ENCODE assay signal across 8 cellular contexts in genomic region chr1:184387871-184388670, GRCh38. TPM values are rescaled to one million over a fixed set of nuclear protein-coding genes. Genes with fewer than 3 reads are reported as not detected.
DNase-seq lines count a peak whose midpoint lies in the region; ATAC-seq and TF ChIP-seq lines count a peak whose summit lies in the region.

No MANE protein-coding gene starts in this region.

- ATAC-seq in GM18511 (IDR thresholded peaks at IDR 0.05; ENCODE audit: unreplicated experiment) (peak; percentile 16), GM21360 (IDR thresholded peaks at IDR 0.05; ENCODE audit: unreplicated experiment) (no peak)

- H3K4me3 ChIP-seq in AG04450 (ENCODE audit: low read depth, low read length) (peak overlapping the region; percentile 75), kidney epithelial cell (ENCODE audit: low read depth, low read length) (peak overlapping the region; percentile 75), spleen (peak overlapping the region; percentile 63 to 79 (median 74))

- H3K9me3 ChIP-seq in AG04450 (ENCODE audit: control insufficient read depth, insufficient read depth, low read length) (no peaks in the 10 kb centered on the region), spleen (no peaks in the 10 kb centered on the region)

- H3K27me3 ChIP-seq in AG04450 (ENCODE audit: control insufficient read depth, insufficient read depth, low read length) (no peaks in the 10 kb centered on the region), kidney epithelial cell (ENCODE audit: control insufficient read depth, insufficient read depth, low read length) (no peaks in the 10 kb centered on the region), spleen (replicated peaks in 1 of 7) (peaks cover 0 to 43% (median 6%) of the 10 kb centered on the region in 7 donors)

- 1 to 3% (median 1%) methylated on average over 23 of the region's 23 CpGs for WGBS in spleen, 5 donors

- no peak for TF ChIP-seq POLR2A in spleen (IDR thresholded peaks at IDR 0.05)

- intact Hi-C loops in spleen (cut with DNase I; ENCODE audit: low total_unique reads) = no loop called here

- CTCF ChIA-PET in AG04450 (lab: Charles Lee) = interaction anchor here (0.6 to 4.7 kb wide), 8 partner anchors 11 to 291 kb away, joined by 3 to 24 read pairs (median 6); no protein-coding TSS in a partner anchor

- H3K4me1 ChIP-seq in spleen = peaks cover 0 to 49% (median 30%) of the 10 kb centered on the region in 6 donors

- DNase-seq in AG04450 (ENCODE audit: low read depth, low spot score) = peak; percentile 26
- peak; percentile 79 for DNase-seq in RPMI7951 (ENCODE audit: low read depth)
- DNase-seq in cerebellum (ENCODE audit: low spot score) = peak; percentile 57
- DNase-seq in kidney epithelial cell (ENCODE audit: low read depth) = peak; percentile 44
- DNase-seq in spleen = peak; percentile 79
- DNase-seq in NCI-H2029 (lab: John Stamatoyannopoulos, UW) = no peak

- TF ChIP-seq CTCF in AG04450 (IDR thresholded peaks at IDR 0.05; ENCODE audit: low read depth, low read length) = 0 out of 2 replicates have a peak, but pooled peaks have one; percentile 2
- TF ChIP-seq CTCF in kidney epithelial cell (IDR thresholded peaks at IDR 0.05; ENCODE audit: insufficient read depth, low read length, poor library complexity, severe bottlenecking) = no peak
- TF ChIP-seq CTCF in spleen (IDR thresholded peaks at IDR 0.05 in 8 of 11, conservative IDR thresholded peaks at IDR 0.05 in 3 of 11) = no peak

- POLR2A ChIA-PET in AG04450 (lab: Yijun Ruan, JAX) = interaction anchor here (1.1 to 1.2 kb wide), 3 partner anchors 21 to 313 kb away, joined by 3 to 5 read pairs (median 4); no protein-coding TSS in a partner anchor

- H3K36me3 ChIP-seq in kidney epithelial cell (ENCODE audit: control insufficient read depth, insufficient read depth, low read length) (no peaks in the 10 kb centered on the region), spleen (no peaks in the 10 kb centered on the region)

- H3K27ac ChIP-seq in AG04450 (ENCODE audit: low read depth, low read length) = peak overlapping the region; percentile 39
- H3K27ac ChIP-seq in spleen = peak overlapping the region; percentile 62 to 91 (median 88)

RNA-seq across cellular contexts. Expression of gene C1orf21, which starts 1.2 kb away (rescaled TPM):
- 21.0 and 29.5 TPM in 2 replicates for polyA plus RNA-seq in AG04450 (2011; rRNA removed)
- 4.1 and 7.0 TPM in 2 replicates for polyA minus RNA-seq in AG04450 (2011; rRNA and poly(A)+ RNA removed)
- 16.4 and 20.1 TPM in 2 replicates for total RNA-seq in RPMI7951 (2014; rRNA removed; shearing (Covaris generic))
- total RNA-seq in cerebellum = 25.1 TPM
- 2.6 and 4.7 TPM in 2 replicates for total RNA-seq in kidney epithelial cell
- total RNA-seq in spleen = 10 to 100 TPM; 24.2 to 60.4 (median 39.5) TPM
- 10 to 100 TPM in 2 of 3 donors, 1 to 10 TPM in 1; 9.7 to 16.6 (median 13.0) TPM for polyA plus RNA-seq in spleen
